In genomic region chr17:76701471-76701967, GRCh38 we compare ENCODE assay signal across 9 cellular contexts. TPM values are rescaled to one million over a fixed set of nuclear protein-coding genes. Genes with fewer than 3 reads are reported as not detected.
A peak's percentile ranks its signal among the peaks of the same experiment; 100 is the strongest.
DNase-seq lines count a peak whose midpoint lies in the region; ATAC-seq and TF ChIP-seq lines count a peak whose summit lies in the region.
"Had no signal": no experiment of that assay in that cellular context is flagged by ENCODE, and none has a peak within 500 bp of the region (broad histone marks: within the 10 kb centered on the region; RNA-seq: fewer than 3 reads in every experiment).

No MANE protein-coding gene starts in this region.

- peaks cover 98% of the 10 kb centered on the region for H3K4me1 ChIP-seq in BLaER1
- no peaks in the 10 kb centered on the region for H3K4me1 ChIP-seq in colonic mucosa
- peaks cover 41% of the 10 kb centered on the region for H3K4me1 ChIP-seq in neuron (ENCODE audit: insufficient read depth, low read length)

- no peaks in the 10 kb centered on the region for H4K20me1 ChIP-seq in BLaER1

- H3K36me3 ChIP-seq in BLaER1 = peaks cover 8% of the 10 kb centered on the region; the same call in 1 of the 2 replicates
- no peaks in the 10 kb centered on the region for H3K36me3 ChIP-seq in colonic mucosa
- no peaks in the 10 kb centered on the region for H3K36me3 ChIP-seq in neuron (ENCODE audit: insufficient read depth, low read length)

- no peak overlapping the region for H2AFZ ChIP-seq in neuron (ENCODE audit: low read depth, low read length)

- intact Hi-C loops in colonic mucosa (cut with DNase I) = no loop called here

- DNase-seq in colonic mucosa = no peak
- DNase-seq in NCI-H2171 treated with DMSO at 0.1 percent for 48 hours (lab: John Stamatoyannopoulos, UW) = no peak
- DNase-seq in SHP77 treated with DMSO at 0.1 percent for 48 hours (lab: John Stamatoyannopoulos, UW) = no peak
- DNase-seq: activated CD4-positive, CD25-positive, alpha-beta regulatory T cell treated with anti-CD3 and anti-CD28 coated beads, Interleukin-2, amount 50 U/mL, for 72 hours; CD4-positive, CD25-positive, alpha-beta regulatory T cell; MM.1S had no signal

- no peaks in the 10 kb centered on the region for H3K27me3 ChIP-seq in BLaER1
- H3K27me3 ChIP-seq in colonic mucosa = no peaks in the 10 kb centered on the region
- H3K27me3 ChIP-seq in neuron (ENCODE audit: insufficient read depth, low read length) = no peaks in the 10 kb centered on the region

- TF ChIP-seq CTCF in colonic mucosa (IDR thresholded peaks at IDR 0.05) = no peak

- H3K4me3 ChIP-seq in BLaER1 (peak overlapping the region; percentile 65), colonic mucosa (no peak overlapping the region), neuron (ENCODE audit: low read length) (peak overlapping the region; percentile 37)

- peak overlapping the region; percentile 93 for H3K27ac ChIP-seq in BLaER1
- peak overlapping the region; percentile 40 for H3K27ac ChIP-seq in colonic mucosa

- no peaks in the 10 kb centered on the region for H3K9me3 ChIP-seq in BLaER1
- H3K9me3 ChIP-seq in colonic mucosa = no peaks in the 10 kb centered on the region
- peaks cover 2% of the 10 kb centered on the region for H3K9me3 ChIP-seq in neuron (ENCODE audit: low read length)

- H3K9ac ChIP-seq in BLaER1 (peak overlapping the region; percentile 83), colonic mucosa (ENCODE audit: low read depth in 2 of 2, low read length in 2 of 2) (peak overlapping the region; percentile 24 to 51)

- no peak for ATAC-seq in GM19395 (IDR thresholded peaks at IDR 0.05; ENCODE audit: unreplicated experiment)

- peak overlapping the region; percentile 95 for H3K4me2 ChIP-seq in BLaER1

RNA-seq across cellular contexts. Expression of gene MXRA7, which starts 9.2 kb away (rescaled TPM):
- total RNA-seq in colonic mucosa = 10 to 100 TPM; 20.3 to 39.3 TPM

RNA-seq across cellular contexts. Expression of gene JMJD6, which starts 24.9 kb away (rescaled TPM):
- 10 to 100 TPM; 38.6 to 41.6 TPM for total RNA-seq in colonic mucosa

RNA-seq across cellular contexts. Expression of gene METTL23, which starts 25.1 kb away (rescaled TPM):
- total RNA-seq in colonic mucosa = 10 to 100 TPM; 21.7 to 29.7 TPM

RNA-seq across cellular contexts. Expression of gene SRSF2, which starts 35.6 kb away (rescaled TPM):
- 100 to 1,000 TPM; 163 to 300 TPM for total RNA-seq in colonic mucosa

RNA-seq across cellular contexts. Expression of gene MFSD11, which starts 36.4 kb away (rescaled TPM):
- 10 to 100 TPM; 24.9 to 38.9 TPM for total RNA-seq in colonic mucosa
